ENCODE assay signal across 8 cellular contexts in the genomic region with DNA sequence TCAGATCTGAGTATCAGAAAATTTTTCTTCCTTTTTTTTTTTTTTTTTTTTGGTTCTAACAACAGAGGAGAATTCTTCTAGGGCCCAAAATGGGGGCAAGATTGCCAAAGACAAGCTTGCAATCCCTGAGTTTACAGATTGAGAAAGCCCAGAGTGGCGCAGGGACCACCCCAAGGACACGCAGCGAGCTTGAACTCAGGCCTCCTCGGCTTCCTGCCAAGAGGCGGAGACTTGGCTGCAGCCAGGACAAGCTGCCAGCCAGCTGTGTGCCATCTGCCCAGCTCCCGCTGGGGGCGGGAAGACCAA. TPM values are rescaled to one million over a fixed set of nuclear protein-coding genes. Genes with fewer than 3 reads are reported as not detected.
DNase-seq lines count a peak whose midpoint lies in the region; ATAC-seq, FAIRE-seq and TF ChIP-seq lines count a peak whose summit lies in the region.

No MANE protein-coding gene starts in this region.

- no peaks in the 10 kb centered on the region for H3K27me3 Mint-ChIP-seq in T-helper 1 cell treated with Interleukin-12 subunit alpha and Interleukin-12 subunit beta and Interleukin-4 antibody, amounts not matched to agents 30 μg/mL and 1 μg/mL, for 36 hours (ENCODE audit: low read depth)
- H3K27me3 Mint-ChIP-seq in activated T-helper 2 cell treated with anti-CD3 and anti-CD28 coated beads, Interferon-gamma antibody, Interleukin-2, Interleukin-4, amounts not matched to agents 10 μg/mL and 5 μg/mL and 100 μg/mL, durations not matched to agents 14 hours and 24 hours and 36 hours (ENCODE audit: low read depth): no peaks in the 10 kb centered on the region

- H3K4me3 Mint-ChIP-seq in T-helper 1 cell treated with Interleukin-12 subunit alpha and Interleukin-12 subunit beta and Interleukin-4 antibody, amounts not matched to agents 30 μg/mL and 1 μg/mL, for 36 hours: peak overlapping the region; percentile 88
- H3K4me3 Mint-ChIP-seq in activated T-helper 2 cell treated with anti-CD3 and anti-CD28 coated beads, Interferon-gamma antibody, Interleukin-2, Interleukin-4, amounts not matched to agents 10 μg/mL and 5 μg/mL and 100 μg/mL, durations not matched to agents 14 hours and 24 hours and 36 hours (ENCODE audit: low read depth): peak overlapping the region; percentile 87

- no peak for ATAC-seq in GM21576 (IDR thresholded peaks at IDR 0.05; ENCODE audit: unreplicated experiment)

- TF ChIP-seq CTCF in keratinocyte (optimal IDR thresholded peaks at IDR 0.05 in 1 of 3, IDR thresholded peaks at IDR 0.05 in 1 of 3, conservative IDR thresholded peaks at IDR 0.05 in 1 of 3; ENCODE audit: extremely low read depth in 1 of 3, insufficient read depth in 2 of 3, low read length in 3 of 3): no peak

- DNase-seq in T-helper 1 cell (no peak), keratinocyte (ENCODE audit: low read depth, low spot score) (no peak), NCI-H2029 treated with DMSO at 0.1 percent for 48 hours (lab: John Stamatoyannopoulos, UW) (no peak), kidney glomerular epithelial cell (lab: John Stamatoyannopoulos, UW) (no peak)
- DNase-seq in activated T-helper 2 cell treated with anti-CD3 and anti-CD28 coated beads, Interferon-gamma antibody, Interleukin-2, Interleukin-4, amounts not matched to agents 10 μg/mL and 5 μg/mL and 100 μg/mL, durations not matched to agents 14 hours and 24 hours and 36 hours (ENCODE audit: low spot score): no peak

- H3K4me3 ChIP-seq in keratinocyte (ENCODE audit: control insufficient read depth in 2 of 3, extremely low read depth in 1 of 3, insufficient read depth in 2 of 3, low read depth in 1 of 3, low read length in 3 of 3): no peak overlapping the region
- H3K4me3 ChIP-seq in stomach smooth muscle (ENCODE audit: low read length in 2 of 2): peak overlapping the region; percentile 86 to 91

- dilution Hi-C loops in keratinocyte (cut with MboI; ENCODE audit: extremely low pct_ligation_motif_present, low sequenced_read_pairs): no loop called here

- H3K4me1 Mint-ChIP-seq in T-helper 1 cell treated with Interleukin-12 subunit alpha and Interleukin-12 subunit beta and Interleukin-4 antibody, amounts not matched to agents 30 μg/mL and 1 μg/mL, for 36 hours (ENCODE audit: low read depth): peaks cover 40% of the 10 kb centered on the region
- H3K4me1 Mint-ChIP-seq in activated T-helper 2 cell treated with anti-CD3 and anti-CD28 coated beads, Interferon-gamma antibody, Interleukin-2, Interleukin-4, amounts not matched to agents 10 μg/mL and 5 μg/mL and 100 μg/mL, durations not matched to agents 14 hours and 24 hours and 36 hours (ENCODE audit: low read depth): peaks cover 32% of the 10 kb centered on the region

- peaks cover 3% of the 10 kb centered on the region for H3K9me1 ChIP-seq in keratinocyte (ENCODE audit: control insufficient read depth, extremely low read depth, insufficient read depth, low read length)

- H3K4me2 ChIP-seq in keratinocyte (ENCODE audit: control insufficient read depth, extremely low read depth, insufficient read depth, low read depth, low read length): peak overlapping the region; percentile 61

- H4K20me1 ChIP-seq in keratinocyte (ENCODE audit: control insufficient read depth, extremely low read depth, insufficient read depth, low read length): no peaks in the 10 kb centered on the region

- H2AFZ ChIP-seq in keratinocyte (ENCODE audit: control insufficient read depth, low read length): no peak overlapping the region

- no peaks in the 10 kb centered on the region for H3K27me3 ChIP-seq in keratinocyte (ENCODE audit: control insufficient read depth, extremely low read depth, insufficient read depth, low read length)
- H3K27me3 ChIP-seq in stomach smooth muscle (ENCODE audit: control insufficient read depth in 1 of 2, insufficient read depth in 2 of 2, low read length in 2 of 2): no peaks in the 10 kb centered on the region

- H3K79me2 ChIP-seq in keratinocyte (ENCODE audit: control insufficient read depth, insufficient read depth, low read length): peaks cover 20% of the 10 kb centered on the region

- peaks cover 4% of the 10 kb centered on the region for H3K36me3 Mint-ChIP-seq in T-helper 1 cell treated with Interleukin-12 subunit alpha and Interleukin-12 subunit beta and Interleukin-4 antibody, amounts not matched to agents 30 μg/mL and 1 μg/mL, for 36 hours (ENCODE audit: low read depth)
- peaks cover 11% of the 10 kb centered on the region for H3K36me3 Mint-ChIP-seq in activated T-helper 2 cell treated with anti-CD3 and anti-CD28 coated beads, Interferon-gamma antibody, Interleukin-2, Interleukin-4, amounts not matched to agents 10 μg/mL and 5 μg/mL and 100 μg/mL, durations not matched to agents 14 hours and 24 hours and 36 hours (ENCODE audit: low read depth)

- H3K9ac ChIP-seq in keratinocyte (ENCODE audit: control insufficient read depth, extremely low read depth, insufficient read depth, low read length): no peak overlapping the region
- H3K9ac ChIP-seq in stomach smooth muscle (ENCODE audit: low read length in 2 of 2): peak overlapping the region; percentile 44 to 47

- intact Hi-C loops in activated T-helper 2 cell treated with anti-CD3 and anti-CD28 coated beads, Interferon-gamma antibody, Interleukin-2, Interleukin-4, amounts not matched to agents 10 μg/mL and 5 μg/mL and 100 μg/mL, durations not matched to agents 14 hours and 24 hours and 36 hours (cut with micrococcal nuclease): loop anchor here (1.0 to 5.0 kb wide), 3 partner anchors 13 to 102 kb away; partner anchors contain the start of genes BST2 and OCEL1

- H3K9me3 Mint-ChIP-seq in T-helper 1 cell treated with Interleukin-12 subunit alpha and Interleukin-12 subunit beta and Interleukin-4 antibody, amounts not matched to agents 30 μg/mL and 1 μg/mL, for 36 hours: no peaks in the 10 kb centered on the region
- H3K9me3 Mint-ChIP-seq in activated T-helper 2 cell treated with anti-CD3 and anti-CD28 coated beads, Interferon-gamma antibody, Interleukin-2, Interleukin-4, amounts not matched to agents 10 μg/mL and 5 μg/mL and 100 μg/mL, durations not matched to agents 14 hours and 24 hours and 36 hours: no peaks in the 10 kb centered on the region

- H3K4me1 ChIP-seq in keratinocyte (ENCODE audit: control insufficient read depth, extremely low read depth, insufficient read depth, low read length): peaks cover 34% of the 10 kb centered on the region
- peaks cover 57% of the 10 kb centered on the region for H3K4me1 ChIP-seq in stomach smooth muscle (ENCODE audit: control insufficient read depth, insufficient read depth, low read length)

- H3K36me3 ChIP-seq in keratinocyte (ENCODE audit: control insufficient read depth in 2 of 2, extremely low read depth in 1 of 2, insufficient read depth in 2 of 2, low read length in 2 of 2) (no peaks in the 10 kb centered on the region), stomach smooth muscle (ENCODE audit: control insufficient read depth in 2 of 2, insufficient read depth in 2 of 2, low read length in 2 of 2) (peaks cover 0 to 3% of the 10 kb centered on the region in 2 donors)

- H3K9me3 ChIP-seq in keratinocyte (ENCODE audit: control insufficient read depth, low read depth, low read length): no peaks in the 10 kb centered on the region
- H3K9me3 ChIP-seq in stomach smooth muscle (ENCODE audit: control insufficient read depth in 2 of 2, low read length in 2 of 2): no peaks in the 10 kb centered on the region

- H3K27ac ChIP-seq in keratinocyte (ENCODE audit: control insufficient read depth, insufficient read depth, low read length): peak overlapping the region; percentile 8
- H3K27ac ChIP-seq in stomach smooth muscle (ENCODE audit: low read length): peak overlapping the region; percentile 90

- FAIRE-seq in keratinocyte (lab: Jason Lieb, UNC): no peak

- peak overlapping the region; percentile 77 for H3K27ac Mint-ChIP-seq in T-helper 1 cell treated with Interleukin-12 subunit alpha and Interleukin-12 subunit beta and Interleukin-4 antibody, amounts not matched to agents 30 μg/mL and 1 μg/mL, for 36 hours
- H3K27ac Mint-ChIP-seq in activated T-helper 2 cell treated with anti-CD3 and anti-CD28 coated beads, Interferon-gamma antibody, Interleukin-2, Interleukin-4, amounts not matched to agents 10 μg/mL and 5 μg/mL and 100 μg/mL, durations not matched to agents 14 hours and 24 hours and 36 hours: peak overlapping the region; percentile 85

RNA-seq across cellular contexts. Expression of gene MRPL34, which starts 0.5 kb away (rescaled TPM):
- 92.0 and 95.7 TPM in 2 replicates for total RNA-seq in activated T-helper 2 cell treated with anti-CD3 and anti-CD28 coated beads, Interferon-gamma antibody, Interleukin-2, Interleukin-4, amounts not matched to agents 10 μg/mL and 5 μg/mL and 100 μg/mL, durations not matched to agents 14 hours and 24 hours and 36 hours
- 49.2 to 63.7 TPM (median 59.6 TPM) in 3 replicates for polyA plus RNA-seq in keratinocyte
- polyA plus RNA-seq in keratinocyte (2011; ENCODE audit: low read depth): 22.3 TPM
- polyA plus RNA-seq in keratinocyte (2011; cell fraction: cytosol; rRNA removed): 38.9 and 50.4 TPM in 2 replicates
- 20.5 and 21.4 TPM in 2 replicates for polyA plus RNA-seq in keratinocyte (2011; cell fraction: nucleus; rRNA removed)
- polyA plus RNA-seq in keratinocyte (2012; ENCODE audit: low replicate concordance): 51.2 and 60.5 TPM in 2 replicates
- polyA minus RNA-seq in keratinocyte: 10.4 to 18.1 TPM (median 15.6 TPM) in 3 replicates
- 43.7 TPM for polyA minus RNA-seq in keratinocyte (2011; cell fraction: cytosol; rRNA and poly(A)+ RNA removed)
- 2.7 and 7.0 TPM in 2 replicates for polyA minus RNA-seq in keratinocyte (2011; cell fraction: nucleus; rRNA and poly(A)+ RNA removed)

RNA-seq across cellular contexts. Expression of gene ABHD8, which starts 1.9 kb away (rescaled TPM):
- total RNA-seq in activated T-helper 2 cell treated with anti-CD3 and anti-CD28 coated beads, Interferon-gamma antibody, Interleukin-2, Interleukin-4, amounts not matched to agents 10 μg/mL and 5 μg/mL and 100 μg/mL, durations not matched to agents 14 hours and 24 hours and 36 hours: 9.9 and 10.9 TPM in 2 replicates
- 4.1 to 11.2 TPM (median 8.7 TPM) in 3 replicates for polyA plus RNA-seq in keratinocyte
- polyA plus RNA-seq in keratinocyte (2011; ENCODE audit: low read depth): 1.3 TPM
- polyA plus RNA-seq in keratinocyte (2011; cell fraction: cytosol; rRNA removed): 5.4 and 16.0 TPM in 2 replicates
- 4.7 and 6.7 TPM in 2 replicates for polyA plus RNA-seq in keratinocyte (2011; cell fraction: nucleus; rRNA removed)
- polyA plus RNA-seq in keratinocyte (2012; ENCODE audit: low replicate concordance): 6.0 and 12.8 TPM in 2 replicates
- polyA minus RNA-seq in keratinocyte: 5.0 to 9.3 TPM (median 7.3 TPM) in 3 replicates
- 29.9 TPM for polyA minus RNA-seq in keratinocyte (2011; cell fraction: cytosol; rRNA and poly(A)+ RNA removed)
- polyA minus RNA-seq in keratinocyte (2011; cell fraction: nucleus; rRNA and poly(A)+ RNA removed): 6.6 and 7.1 TPM in 2 replicates

RNA-seq across cellular contexts. Expression of gene DDA1, which starts 4.2 kb away (rescaled TPM):
- 37.1 and 39.2 TPM in 2 replicates for total RNA-seq in activated T-helper 2 cell treated with anti-CD3 and anti-CD28 coated beads, Interferon-gamma antibody, Interleukin-2, Interleukin-4, amounts not matched to agents 10 μg/mL and 5 μg/mL and 100 μg/mL, durations not matched to agents 14 hours and 24 hours and 36 hours
- polyA plus RNA-seq in keratinocyte: 59.4 to 75.4 TPM (median 62.8 TPM) in 3 replicates
- 98.4 TPM for polyA plus RNA-seq in keratinocyte (2011; ENCODE audit: low read depth)
- polyA plus RNA-seq in keratinocyte (2011; cell fraction: cytosol; rRNA removed): 53.1 and 66.9 TPM in 2 replicates
- polyA plus RNA-seq in keratinocyte (2011; cell fraction: nucleus; rRNA removed): 42.5 and 44.9 TPM in 2 replicates
- polyA plus RNA-seq in keratinocyte (2012; ENCODE audit: low replicate concordance): 53.8 and 90.6 TPM in 2 replicates
- 16.9 to 30.2 TPM (median 19.6 TPM) in 3 replicates for polyA minus RNA-seq in keratinocyte
- 26.1 TPM for polyA minus RNA-seq in keratinocyte (2011; cell fraction: cytosol; rRNA and poly(A)+ RNA removed)
- polyA minus RNA-seq in keratinocyte (2011; cell fraction: nucleus; rRNA and poly(A)+ RNA removed): 6.9 and 13.9 TPM in 2 replicates

RNA-seq across cellular contexts. Expression of gene ANKLE1, which starts 23.5 kb away (rescaled TPM):
- 19.8 and 20.4 TPM in 2 replicates for total RNA-seq in activated T-helper 2 cell treated with anti-CD3 and anti-CD28 coated beads, Interferon-gamma antibody, Interleukin-2, Interleukin-4, amounts not matched to agents 10 μg/mL and 5 μg/mL and 100 μg/mL, durations not matched to agents 14 hours and 24 hours and 36 hours
- 0.30 to 0.41 TPM (median 0.39 TPM) in 3 replicates for polyA plus RNA-seq in keratinocyte
- 0.14 TPM for polyA plus RNA-seq in keratinocyte (2011; ENCODE audit: low read depth)
- 0.16 TPM in 2 replicates for polyA plus RNA-seq in keratinocyte (2011; cell fraction: cytosol; rRNA removed)
- polyA plus RNA-seq in keratinocyte (2011; cell fraction: nucleus; rRNA removed): 1.4 and 1.6 TPM in 2 replicates
- 0.26 and 0.32 TPM in 2 replicates for polyA plus RNA-seq in keratinocyte (2012; ENCODE audit: low replicate concordance)
- polyA minus RNA-seq in keratinocyte: 0.16 to 0.89 TPM (median 0.67 TPM) in 3 replicates
- polyA minus RNA-seq in keratinocyte (2011; cell fraction: cytosol; rRNA and poly(A)+ RNA removed): not detected
- 0.32 and 0.85 TPM in 2 replicates for polyA minus RNA-seq in keratinocyte (2011; cell fraction: nucleus; rRNA and poly(A)+ RNA removed)

RNA-seq across cellular contexts. Expression of gene ANO8, which starts 29.5 kb away (rescaled TPM):
- 9.2 and 9.4 TPM in 2 replicates for total RNA-seq in activated T-helper 2 cell treated with anti-CD3 and anti-CD28 coated beads, Interferon-gamma antibody, Interleukin-2, Interleukin-4, amounts not matched to agents 10 μg/mL and 5 μg/mL and 100 μg/mL, durations not matched to agents 14 hours and 24 hours and 36 hours
- 1.1 to 2.7 TPM (median 1.6 TPM) in 3 replicates for polyA plus RNA-seq in keratinocyte
- 1.1 TPM for polyA plus RNA-seq in keratinocyte (2011; ENCODE audit: low read depth)
- 0.32 and 0.70 TPM in 2 replicates for polyA plus RNA-seq in keratinocyte (2011; cell fraction: cytosol; rRNA removed)
- polyA plus RNA-seq in keratinocyte (2011; cell fraction: nucleus; rRNA removed): 8.1 and 9.2 TPM in 2 replicates
- polyA plus RNA-seq in keratinocyte (2012; ENCODE audit: low replicate concordance): 1.9 and 3.0 TPM in 2 replicates
- polyA minus RNA-seq in keratinocyte: 1.3 to 2.8 TPM (median 1.9 TPM) in 3 replicates
- 2.1 TPM for polyA minus RNA-seq in keratinocyte (2011; cell fraction: cytosol; rRNA and poly(A)+ RNA removed)
- 4.0 and 4.8 TPM in 2 replicates for polyA minus RNA-seq in keratinocyte (2011; cell fraction: nucleus; rRNA and poly(A)+ RNA removed)

Comparison
In these comparisons a context has a peak if more than half of its experiments do, and no peak if none do; other contexts are left out.
1. H3K4me3 ChIP-seq: peak in stomach smooth muscle (2 of 2); none in keratinocyte (0 of 3).